ENCODE assay signal across 1 cellular context in genomic region chr2:120594856-120595685, GRCh38.
TF ChIP-seq lines count a peak whose summit lies in the region.

No MANE protein-coding gene starts in this region.

TF ChIP-seq in GM23338, 12 proteins besides CTCF, POLR2A, EP300 and RAD21 (continued from another document):
- TF ChIP-seq ZNF462 (CRISPR knock-in tag; IDR thresholded peaks at IDR 0.05) (no peak), ZNF331 (CRISPR knock-in tag; IDR thresholded peaks at IDR 0.05; ENCODE audit: low read depth) (no peak), NANOG (IDR thresholded peaks at IDR 0.05; ENCODE audit: borderline replicate concordance) (no peak), STAT1 (IDR thresholded peaks at IDR 0.05; ENCODE audit: unreplicated experiment) (no peak), JUNB (IDR thresholded peaks at IDR 0.05; ENCODE audit: unreplicated experiment) (no peak), ETS1 (IDR thresholded peaks at IDR 0.05) (no peak), REST (IDR thresholded peaks at IDR 0.05; ENCODE audit: unreplicated experiment) (no peak)
